ENCODE assay signal across 17 cellular contexts in genomic region chrX:71454222-71454621, GRCh38.
"Had no signal": no experiment of that assay in that cellular context is flagged by ENCODE, and none has a peak within 500 bp of the region (broad histone marks: within the 10 kb centered on the region; RNA-seq: fewer than 3 reads in every experiment).

No MANE protein-coding gene starts in this region.

- H3K4me3 ChIP-seq: body of pancreas, neural progenitor cell, ovary, sigmoid colon, suprapubic skin, upper lobe of left lung had no signal

- DNase-seq: activated CD4-positive, alpha-beta T cell treated with anti-CD3 and anti-CD28 coated beads, Interleukin-2, amount 50 U/mL, for 4 hours; activated CD4-positive, CD25-positive, alpha-beta regulatory T cell treated with anti-CD3 and anti-CD28 coated beads, Interleukin-2, amount 50 U/mL, for 72 hours; activated gamma-delta T cell treated with Interleukin-2 at 50 U/mL for 16 hours; activated T-cell treated with anti-CD3 and anti-CD28 coated beads, Interleukin-2, amount 50 U/mL, for 48 hours; body of pancreas; effector memory CD8-positive, alpha-beta T cell; head of caudate nucleus; left ventricle myocardium superior; ovary; sigmoid colon; stimulated activated CD4-positive, alpha-beta T cell treated with anti-CD3 and anti-CD28 coated beads, Interleukin-2, amount 100 ng/mL, for 48 hours; stimulated activated naive CD8-positive, alpha-beta T cell treated with anti-CD3 and anti-CD28 coated beads, Interleukin-15, Interleukin-2, amounts not matched to agents 100 U/mL and 50 U/mL, for 24 hours; SW 1271; upper lobe of left lung had no signal

- H3K9ac ChIP-seq: neural progenitor cell had no signal

- H3K27ac ChIP-seq: body of pancreas, epithelial cell of prostate, neural progenitor cell, ovary, sigmoid colon, suprapubic skin, upper lobe of left lung had no signal

- H3K4me1 ChIP-seq: body of pancreas, neural progenitor cell, sigmoid colon, suprapubic skin, upper lobe of left lung had no signal

- ATAC-seq: body of pancreas; effector memory CD8-positive, alpha-beta T cell; left ventricle myocardium superior; stimulated activated naive CD8-positive, alpha-beta T cell treated with anti-CD3 and anti-CD28 coated beads, Interleukin-15, Interleukin-2, amounts not matched to agents 100 U/mL and 50 U/mL, for 24 hours had no signal

- H3K4me2 ChIP-seq: neural progenitor cell had no signal

- H3K36me3 ChIP-seq: neural progenitor cell, ovary had no signal

- H3K9me3 ChIP-seq: body of pancreas, ovary, sigmoid colon, suprapubic skin, upper lobe of left lung had no signal

- H3K27me3 ChIP-seq: body of pancreas, neural progenitor cell, ovary, sigmoid colon, suprapubic skin, upper lobe of left lung had no signal

- H2AFZ ChIP-seq: neural progenitor cell had no signal
